Comparison of ENCODE assay signal across 8 cellular contexts in genomic region chr16:66474750-66475199, GRCh38. TPM values are rescaled to one million over a fixed set of nuclear protein-coding genes. Genes with fewer than 3 reads are reported as not detected.
DNase-seq lines count a peak whose midpoint lies in the region; ATAC-seq and TF ChIP-seq lines count a peak whose summit lies in the region.

No MANE protein-coding gene starts in this region.

- ATAC-seq in GM18519 (IDR thresholded peaks at IDR 0.05; ENCODE audit: low FRiP score, unreplicated experiment) = peak; percentile 88
- ATAC-seq in HG02943 (IDR thresholded peaks at IDR 0.05; ENCODE audit: low read depth, unreplicated experiment) = peak; percentile 83
- ATAC-seq in GM21737 (IDR thresholded peaks at IDR 0.05; ENCODE audit: unreplicated experiment) = no peak
- no peak for ATAC-seq in Right ventricle myocardium superior (ENCODE audit: poor library complexity)

- H3K4me1 Mint-ChIP-seq in nephron = peaks cover 34% of the 10 kb centered on the region

- peaks cover 21% of the 10 kb centered on the region for H3K27me3 Mint-ChIP-seq in nephron (ENCODE audit: low read depth)

- DNase-seq in NCI-H2196 treated with DMSO at 0.1 percent for 48 hours (lab: John Stamatoyannopoulos, UW; ENCODE audit: unreplicated experiment) (peak; percentile 32), substantia nigra (lab: John Stamatoyannopoulos, UW) (no peak), Right ventricle myocardium superior (no peak)
- peak; percentile 69 for DNase-seq in activated CD8-positive, alpha-beta memory T cell treated with anti-CD3 and anti-CD28 coated beads, Interleukin-2, amount 50 U/mL, for 48 hours

- no peaks in the 10 kb centered on the region for H3K9me3 Mint-ChIP-seq in nephron

- H3K27ac Mint-ChIP-seq in nephron = peak overlapping the region in 2 of 3 experiments; percentile 27 to 50

- H3K27ac ChIP-seq in substantia nigra (ENCODE audit: low read depth, low read length, poor library complexity, severe bottlenecking) = no peak overlapping the region

- peak overlapping the region in 2 of 3 experiments; percentile 8 to 15 for H3K4me3 Mint-ChIP-seq in nephron

- no peaks in the 10 kb centered on the region for H3K36me3 Mint-ChIP-seq in nephron (ENCODE audit: low read depth)

- intact Hi-C loops in Right ventricle myocardium superior (cut with DNase I) = no loop called here

- TF ChIP-seq CTCF in nephron (IDR thresholded peaks at IDR 0.05; ENCODE audit: unreplicated experiment in 3 of 3) = no peak

RNA-seq across cellular contexts. Expression of gene BEAN1, which starts 47.7 kb away (rescaled TPM):
- total RNA-seq in Right ventricle myocardium superior = 1.4 TPM

Comparison
In these comparisons a context has a peak if more than half of its experiments do, and no peak if none do; other contexts are left out.
1. ATAC-seq: peak in GM18519 (single experiment) and HG02943 (single experiment); none in GM21737 (single experiment) and Right ventricle myocardium superior (single experiment).
2. DNase-seq: peak in NCI-H2196 treated with DMSO at 0.1 percent for 48 hours (single experiment) and activated CD8-positive, alpha-beta memory T cell treated with anti-CD3 and anti-CD28 coated beads, Interleukin-2, amount 50 U/mL, for 48 hours (single experiment); none in substantia nigra (0 of 49) and Right ventricle myocardium superior (single experiment).